ENCODE assay signal across 1 cellular context in genomic region chr4:189305500-189305899, GRCh38.
TF ChIP-seq lines count a peak whose summit lies in the region.

No MANE protein-coding gene starts in this region.

TF ChIP-seq in SK-N-SH, 30 proteins besides CTCF, POLR2A, EP300 and RAD21 (continued from another document):
- no peak for TF ChIP-seq SMC3 (IDR thresholded peaks at IDR 0.05; ENCODE audit: low read depth, low read length)
- TF ChIP-seq NFIC (IDR thresholded peaks at IDR 0.05; ENCODE audit: borderline replicate concordance): no peak
- no peak for TF ChIP-seq JUND (IDR thresholded peaks at IDR 0.05)
